1 cellular context compared by ENCODE assay signal in the genomic region with DNA sequence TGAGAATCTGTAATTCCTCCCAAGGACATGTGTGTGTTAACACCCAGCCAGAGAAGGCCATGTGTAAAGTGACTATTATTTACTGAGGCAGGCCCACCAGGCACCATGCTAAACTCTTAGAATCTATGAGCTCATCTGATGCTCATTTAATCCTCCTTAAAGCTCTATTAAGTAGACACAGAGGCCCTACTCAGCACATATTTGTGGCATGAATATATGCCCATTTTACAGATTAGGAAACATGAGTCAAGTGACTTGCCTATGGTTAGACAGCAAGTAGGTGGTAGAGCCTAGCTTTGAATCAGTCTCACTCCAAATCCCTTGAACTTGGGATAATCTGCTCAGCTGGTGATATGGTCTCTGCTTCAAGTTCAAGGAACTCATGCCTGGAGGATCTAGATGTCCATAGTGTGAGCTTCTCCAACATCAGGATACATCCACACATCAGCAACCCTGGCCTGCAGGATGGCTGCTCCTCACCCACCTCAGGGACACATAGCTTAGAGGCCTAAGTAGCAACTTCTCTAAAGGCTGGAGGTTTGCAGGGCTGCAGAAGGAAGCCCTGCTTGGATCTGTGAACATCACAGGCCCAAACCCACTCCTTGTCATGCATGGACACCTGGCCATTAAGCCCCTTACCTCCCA.
TF ChIP-seq lines count a peak whose summit lies in the region.

No MANE protein-coding gene starts in this region.

TF ChIP-seq in SK-N-SH treated with all-trans-retinoic acid at 6 μM for 48 hours, 23 proteins besides CTCF, POLR2A, EP300 and RAD21 (continued from another document):
- TF ChIP-seq, protein P1, sequence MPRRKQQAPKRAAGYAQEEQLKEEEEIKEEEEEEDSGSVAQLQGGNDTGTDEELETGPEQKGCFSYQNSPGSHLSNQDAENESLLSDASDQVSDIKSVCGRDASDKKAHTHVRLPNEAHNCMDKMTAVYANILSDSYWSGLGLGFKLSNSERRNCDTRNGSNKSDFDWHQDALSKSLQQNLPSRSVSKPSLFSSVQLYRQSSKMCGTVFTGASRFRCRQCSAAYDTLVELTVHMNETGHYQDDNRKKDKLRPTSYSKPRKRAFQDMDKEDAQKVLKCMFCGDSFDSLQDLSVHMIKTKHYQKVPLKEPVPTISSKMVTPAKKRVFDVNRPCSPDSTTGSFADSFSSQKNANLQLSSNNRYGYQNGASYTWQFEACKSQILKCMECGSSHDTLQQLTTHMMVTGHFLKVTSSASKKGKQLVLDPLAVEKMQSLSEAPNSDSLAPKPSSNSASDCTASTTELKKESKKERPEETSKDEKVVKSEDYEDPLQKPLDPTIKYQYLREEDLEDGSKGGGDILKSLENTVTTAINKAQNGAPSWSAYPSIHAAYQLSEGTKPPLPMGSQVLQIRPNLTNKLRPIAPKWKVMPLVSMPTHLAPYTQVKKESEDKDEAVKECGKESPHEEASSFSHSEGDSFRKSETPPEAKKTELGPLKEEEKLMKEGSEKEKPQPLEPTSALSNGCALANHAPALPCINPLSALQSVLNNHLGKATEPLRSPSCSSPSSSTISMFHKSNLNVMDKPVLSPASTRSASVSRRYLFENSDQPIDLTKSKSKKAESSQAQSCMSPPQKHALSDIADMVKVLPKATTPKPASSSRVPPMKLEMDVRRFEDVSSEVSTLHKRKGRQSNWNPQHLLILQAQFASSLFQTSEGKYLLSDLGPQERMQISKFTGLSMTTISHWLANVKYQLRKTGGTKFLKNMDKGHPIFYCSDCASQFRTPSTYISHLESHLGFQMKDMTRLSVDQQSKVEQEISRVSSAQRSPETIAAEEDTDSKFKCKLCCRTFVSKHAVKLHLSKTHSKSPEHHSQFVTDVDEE (CRISPR knock-in tag; IDR thresholded peaks at IDR 0.05): no peak
- TF ChIP-seq POU6F1 (CRISPR knock-in tag; IDR thresholded peaks at IDR 0.05; ENCODE audit: borderline replicate concordance, low read depth) (no peak), ZC3H10 (CRISPR knock-in tag; IDR thresholded peaks at IDR 0.05) (no peak), PPARA (CRISPR knock-in tag; IDR thresholded peaks at IDR 0.05; ENCODE audit: borderline replicate concordance) (no peak), ISL1 (CRISPR knock-in tag; IDR thresholded peaks at IDR 0.05) (no peak), BACH2 (CRISPR knock-in tag; IDR thresholded peaks at IDR 0.05; ENCODE audit: borderline replicate concordance) (no peak), CSDC2 (CRISPR knock-in tag; IDR thresholded peaks at IDR 0.05) (no peak), TOX (CRISPR knock-in tag; IDR thresholded peaks at IDR 0.05; ENCODE audit: borderline replicate concordance) (no peak), ARNTL (CRISPR knock-in tag; IDR thresholded peaks at IDR 0.05; ENCODE audit: borderline replicate concordance, low read depth) (no peak), ZNF565 (CRISPR knock-in tag; conservative IDR thresholded peaks at IDR 0.05; ENCODE audit: low read depth) (no peak), ZFP3 (CRISPR knock-in tag; IDR thresholded peaks at IDR 0.05) (no peak), GLIS3 (CRISPR knock-in tag; IDR thresholded peaks at IDR 0.05) (no peak), ZFP30 (CRISPR knock-in tag; IDR thresholded peaks at IDR 0.05) (no peak)
